16 cellular contexts compared by ENCODE assay signal in genomic region chr7:148819697-148820332, GRCh38.
DNase-seq lines count a peak whose midpoint lies in the region; ATAC-seq, FAIRE-seq and TF ChIP-seq lines count a peak whose summit lies in the region.
"Had no signal": no experiment of that assay in that cellular context is flagged by ENCODE, and none has a peak within 500 bp of the region (broad histone marks: within the 10 kb centered on the region; RNA-seq: fewer than 3 reads in every experiment).

No MANE protein-coding gene starts in this region.

- FAIRE-seq in HTR-8/SVneo (lab: Jason Lieb, UNC) (no peak), GM12892 (lab: Jason Lieb, UNC) (no peak)
- FAIRE-seq: kidney, TTC549 had no signal

- TF ChIP-seq CTCF in AG09309 (IDR thresholded peaks at IDR 0.05; ENCODE audit: control insufficient read depth, insufficient read depth, low read depth, low read length, missing control alignments) (no peak), astrocyte of the cerebellum (IDR thresholded peaks at IDR 0.05; ENCODE audit: low read depth, low read length, missing control alignments) (no peak)

- no peak for TF ChIP-seq POLR2A in GM12892 (IDR thresholded peaks at IDR 0.05; ENCODE audit: low read depth, low read length)

- in situ Hi-C loops in astrocyte of the cerebellum (cut with HindIII; ENCODE audit: low sequenced_read_pairs) = no loop called here

- no peak for ATAC-seq in GM21447 (IDR thresholded peaks at IDR 0.05; ENCODE audit: unreplicated experiment)
- ATAC-seq in left lobe of liver = no peak
- ATAC-seq: effector memory CD8-positive, alpha-beta T cell had no signal

- H3K4me3 ChIP-seq in AG09309 (ENCODE audit: control insufficient read depth, low read depth, low read length) (no peak overlapping the region), astrocyte of the cerebellum (ENCODE audit: low read depth, low read length) (no peak overlapping the region)
- H3K4me3 ChIP-seq: prostate gland, testis had no signal

- peak; percentile 5 for DNase-seq in AG09309 (ENCODE audit: low read depth)
- peak; percentile 26 for DNase-seq in HTR-8/SVneo (ENCODE audit: insufficient read length, low spot score)
- DNase-seq in astrocyte of the cerebellum (ENCODE audit: low read depth) = peak; percentile 4
- DNase-seq in iris pigment epithelial cell (ENCODE audit: low read depth) = peak; percentile 59
- no peak for DNase-seq in stimulated activated CD4-positive, alpha-beta T cell treated with anti-CD3 and anti-CD28 coated beads, Interleukin-4, amount 100 ng/mL, for 24 hours
- no peak for DNase-seq in GM12892 (ENCODE audit: insufficient read length)
- DNase-seq in left lobe of liver (ENCODE audit: low spot score) = no peak
- DNase-seq: activated gamma-delta T cell treated with Interleukin-2 at 50 U/mL for 16 hours; DMS53; effector memory CD8-positive, alpha-beta T cell; glutamatergic neuron; kidney; testis had no signal

Comparison
In these comparisons a context has a peak if more than half of its experiments do, and no peak if none do; other contexts are left out.
1. DNase-seq: peak in AG09309 (single experiment), HTR-8/SVneo (single experiment), astrocyte of the cerebellum (single experiment) and iris pigment epithelial cell (single experiment); none in stimulated activated CD4-positive, alpha-beta T cell treated with anti-CD3 and anti-CD28 coated beads, Interleukin-4, amount 100 ng/mL, for 24 hours (single experiment), GM12892 (single experiment) and left lobe of liver (single experiment).